8 cellular contexts compared by ENCODE assay signal in the genomic region with DNA sequence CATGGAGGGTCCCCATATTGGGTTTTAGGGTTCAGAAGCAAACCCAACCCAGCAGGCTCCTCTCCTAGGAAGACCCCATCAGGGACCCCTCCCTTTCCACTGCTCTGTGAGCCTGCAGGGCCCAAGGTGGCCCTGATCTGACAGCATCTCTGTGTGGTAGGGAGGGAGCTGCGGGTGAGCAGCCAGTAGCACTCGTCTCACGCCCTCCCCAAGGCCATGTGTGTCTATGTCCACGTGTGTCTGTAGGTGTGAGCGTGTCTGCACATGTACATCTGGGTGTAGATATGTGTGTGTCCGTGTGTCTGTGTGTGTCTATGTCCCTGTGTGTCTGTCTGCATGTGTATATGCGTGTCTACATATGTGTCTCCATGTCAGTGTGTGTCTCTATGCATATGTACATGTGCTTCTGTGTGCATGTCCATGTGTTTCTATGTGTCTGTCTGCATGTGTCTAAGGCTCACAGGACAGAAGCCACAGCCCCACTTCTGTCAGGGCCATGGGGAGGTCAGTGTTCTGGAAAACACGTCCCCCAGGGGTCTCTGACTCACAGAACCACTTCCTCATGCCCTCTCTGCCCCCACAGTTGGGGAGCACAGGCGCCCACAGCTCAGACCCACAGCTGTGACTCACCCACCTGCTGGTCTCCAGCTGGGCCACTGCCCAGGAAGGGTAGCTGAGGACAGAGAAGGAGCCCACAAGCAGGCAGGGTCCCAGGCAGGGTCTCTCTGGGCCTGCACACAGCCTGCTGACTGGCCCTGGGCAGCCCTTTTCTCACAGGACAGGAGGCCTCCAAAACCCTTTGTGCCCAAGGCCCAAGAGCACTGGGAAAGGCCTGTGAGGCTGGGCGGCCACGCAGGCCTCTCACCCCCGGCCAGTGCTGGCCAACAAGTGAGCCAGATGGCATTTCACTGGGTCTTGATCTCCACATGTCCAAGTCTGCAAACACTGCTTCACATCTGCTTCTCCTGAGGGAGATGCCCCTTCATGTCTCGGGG.
DNase-seq lines count a peak whose midpoint lies in the region; FAIRE-seq and TF ChIP-seq lines count a peak whose summit lies in the region.

No MANE protein-coding gene starts in this region.

- peaks cover 3% of the 10 kb centered on the region for H3K4me1 ChIP-seq in mesendoderm (ENCODE audit: control insufficient read depth, low read depth, low read length)

- H2BK15ac ChIP-seq in mesendoderm (replicated peaks; ENCODE audit: low read depth) = no peak overlapping the region

- no peak overlapping the region for H3K56ac ChIP-seq in mesendoderm (ENCODE audit: low read length)

- H4K5ac ChIP-seq in mesendoderm (ENCODE audit: low read length) = no peak overlapping the region

- H2BK5ac ChIP-seq in mesendoderm (ENCODE audit: low read length) = no peak overlapping the region

- POLR2A ChIA-PET in AG04449 (lab: Yijun Ruan, JAX) = interaction anchor here (1.3 kb wide), 1 partner anchor 12 kb away, joined by 3 read pairs; no protein-coding TSS in a partner anchor

- no peaks in the 10 kb centered on the region for H3K79me1 ChIP-seq in mesendoderm (ENCODE audit: low read length)

- no peak overlapping the region for H3K18ac ChIP-seq in mesendoderm (ENCODE audit: low read length)

- TF ChIP-seq CTCF in AG04449 (IDR thresholded peaks at IDR 0.05; ENCODE audit: insufficient read depth, low read length, missing control alignments) = no peak
- TF ChIP-seq CTCF in bronchial epithelial cell (IDR thresholded peaks at IDR 0.05; ENCODE audit: insufficient read depth, low read length, severe bottlenecking) = no peak

- no peak overlapping the region for H3K23ac ChIP-seq in mesendoderm (ENCODE audit: low read length)

- no peak overlapping the region for H2BK120ac ChIP-seq in mesendoderm (ENCODE audit: low read depth, low read length)

- H3K4me2 ChIP-seq in mesendoderm (ENCODE audit: low read length) = no peak overlapping the region

- H3K4me3 ChIP-seq in AG04449 (ENCODE audit: low read depth, low read length) (no peak overlapping the region), bronchial epithelial cell (ENCODE audit: low read depth, low read length) (no peak overlapping the region), mesendoderm (ENCODE audit: low read length) (no peak overlapping the region)

- no peak overlapping the region for H3K4ac ChIP-seq in mesendoderm (ENCODE audit: low read depth, low read length)

- no peak overlapping the region for H4K8ac ChIP-seq in mesendoderm (ENCODE audit: low read depth, low read length)

- H3K27ac ChIP-seq in mesendoderm (ENCODE audit: low read depth, low read length) = no peak overlapping the region

- FAIRE-seq in bronchial epithelial cell (lab: Jason Lieb, UNC) = peak; percentile 97

- no peaks in the 10 kb centered on the region for H3K79me2 ChIP-seq in mesendoderm (ENCODE audit: control insufficient read depth, insufficient read depth, low read length)

- no CpG with 5 or more reads among the region's 13 CpGs for WGBS in mesendoderm (ENCODE audit: extremely low coverage, insufficient coverage, low lambda C conversion rate)

- CTCF ChIA-PET in AG04449 (lab: Yijun Ruan, JAX) = interaction anchor here (0.8 to 2.1 kb wide), 2 partner anchors 25 kb away, joined by 3 to 7 read pairs; no protein-coding TSS in a partner anchor

- H2AK5ac ChIP-seq in mesendoderm (ENCODE audit: low read length) = peak overlapping the region; percentile 14

- no peak overlapping the region for H3K9ac ChIP-seq in mesendoderm (ENCODE audit: low read length)

- H3K27me3 ChIP-seq in bronchial epithelial cell (ENCODE audit: control insufficient read depth, insufficient read depth, low read length) (no peaks in the 10 kb centered on the region), mesendoderm (ENCODE audit: insufficient read depth, low read length, poor library complexity) (no peaks in the 10 kb centered on the region)

- no peaks in the 10 kb centered on the region for H3K36me3 ChIP-seq in bronchial epithelial cell (ENCODE audit: control insufficient read depth, insufficient read depth, low read length)
- H3K36me3 ChIP-seq in mesendoderm (ENCODE audit: control insufficient read depth, insufficient read depth, low read length) = no peaks in the 10 kb centered on the region

- peak; percentile 70 for DNase-seq in AG04449 (ENCODE audit: low read depth, low spot score)
- DNase-seq in KG1 (lab: John Stamatoyannopoulos, UW) = peak; percentile 57
- DNase-seq in bronchial epithelial cell (ENCODE audit: low read depth) = peak; percentile 77
- DNase-seq in mesendoderm = no peak
- no peak for DNase-seq in superior temporal gyrus (ENCODE audit: extremely low spot score)
- no peak for DNase-seq in retina
- no peak for DNase-seq in stimulated activated CD4-positive, alpha-beta T cell treated with anti-CD3 and anti-CD28 coated beads, Interleukin-2, amount 100 ng/mL, for 48 hours
- no peak for DNase-seq in cortex of kidney (lab: John Stamatoyannopoulos, UW)

Comparison
In these comparisons a context has a peak if more than half of its experiments do, and no peak if none do; other contexts are left out.
1. DNase-seq: peak in AG04449 (single experiment), KG1 (single experiment) and bronchial epithelial cell (single experiment); none in mesendoderm (single experiment), superior temporal gyrus (single experiment), retina (single experiment), stimulated activated CD4-positive, alpha-beta T cell treated with anti-CD3 and anti-CD28 coated beads, Interleukin-2, amount 100 ng/mL, for 48 hours (0 of 2) and cortex of kidney (single experiment).